Comparison of ENCODE assay signal across 25 cellular contexts in genomic region chr19:8835877-8836276, GRCh38. TPM values are rescaled to one million over a fixed set of nuclear protein-coding genes. Genes with fewer than 3 reads are reported as not detected.
DNase-seq lines count a peak whose midpoint lies in the region; ATAC-seq, FAIRE-seq and TF ChIP-seq lines count a peak whose summit lies in the region.
"Had no signal": no experiment of that assay in that cellular context is flagged by ENCODE, and none has a peak within 500 bp of the region (broad histone marks: within the 10 kb centered on the region; RNA-seq: fewer than 3 reads in every experiment).

No MANE protein-coding gene starts in this region.

- intact Hi-C loops in HCT116 (cut with micrococcal nuclease) = loop anchor here (10.0 kb wide), 2 partner anchors 149 to 179 kb away; partner anchors contain the start of gene MUC16
- intact Hi-C loops in K562 (cut with micrococcal nuclease) = no loop called here

- H3K4me3 ChIP-seq in HCT116 (replicated peaks in 1 of 2; ENCODE audit: low read depth in 1 of 2, low read length in 2 of 2) (no peak overlapping the region), K562 (no peak overlapping the region)
- H3K4me3 ChIP-seq: GM23248 had no signal

- H3K4me1 ChIP-seq in HCT116 (ENCODE audit: control insufficient read depth in 1 of 2, insufficient read depth in 2 of 2, low read length in 2 of 2) = peaks cover 5 to 19% of the 10 kb centered on the region in 2 experiments; a peak in 2 of 4 replicates
- peaks cover 10% of the 10 kb centered on the region in 2 experiments; a peak in 3 of 5 replicates for H3K4me1 ChIP-seq in K562 (replicated peaks in 1 of 2; ENCODE audit: control insufficient read depth in 2 of 2, insufficient read depth in 2 of 2, low read length in 2 of 2)
- H3K4me1 ChIP-seq: BE2C, Caco-2 had no signal

- DNase-seq in HCT116 (ENCODE audit: low read depth, low spot score) (no peak), KBM-7 (peak; percentile 26), MV-4-11 (lab: John Stamatoyannopoulos, UW) (peak; percentile 54), K562 (ENCODE audit: extremely low read depth in 1 of 4, low spot score in 3 of 4) (no peak), COLO668 (lab: John Stamatoyannopoulos, UW; ENCODE audit: unreplicated experiment) (no peak), NCI-H1048 (lab: John Stamatoyannopoulos, UW) (no peak), putamen (ENCODE audit: low spot score) (no peak)
- DNase-seq: ACHN; BE2C; C1 segment of cervical spinal cord; Caco-2; CD4-positive, CD25-positive, alpha-beta regulatory T cell; CD8-positive, alpha-beta memory T cell; DMS79; GDM1; GM23248; HCEC 1CT; HFFc6 had no signal

- RAD21 ChIA-PET in HCT116 (lab: Charles Lee; ENCODE audit: low non-redundant PET in 1 of 2, low total read pairs in 2 of 2, uncharacterized antibody in 2 of 2, unreplicated experiment in 2 of 2) = no interaction called here

- 18% methylated on average over 3 of the region's 3 CpGs for WGBS in K562 (ENCODE audit: insufficient coverage, low coverage, missing lambda C conversion rate)

- H3K4me2 ChIP-seq in HCT116 (ENCODE audit: low read length) (no peak overlapping the region), K562 (ENCODE audit: insufficient read depth, low read length) (no peak overlapping the region)

- H3K9ac ChIP-seq in HCT116 (ENCODE audit: low read length) (no peak overlapping the region), K562 (ENCODE audit: insufficient read depth in 1 of 2, low read depth in 2 of 2, low read length in 2 of 2) (no peak overlapping the region)
- H3K9ac ChIP-seq: GM23248 had no signal

- TF ChIP-seq EP300 in K562 (IDR thresholded peaks at IDR 0.05; ENCODE audit: low read length) = no peak

- H3K27ac ChIP-seq in HCT116 (ENCODE audit: low read depth, low read length) (no peak overlapping the region), K562 (ENCODE audit: extremely low read depth, low read depth, low read length) (no peak overlapping the region)
- H3K27ac ChIP-seq: GM23248 had no signal

- FAIRE-seq in K562 (lab: Jason Lieb, UNC) = no peak
- FAIRE-seq: D721Med, GM12892, GM18507, H54, HTR-8/SVneo had no signal

- no TSS peak for BruUV-seq in HCT116 (replicated peaks; lab: Mats Ljungman, UMichigan)
- BruUV-seq in K562 (replicated peaks; lab: Mats Ljungman, UMichigan) = no TSS peak

- H3K9me2 ChIP-seq in HCT116 (ENCODE audit: insufficient read depth) = no peaks in the 10 kb centered on the region

- H3K27me3 ChIP-seq in HCT116 (ENCODE audit: insufficient read depth, low read length) (no peaks in the 10 kb centered on the region), K562 (ENCODE audit: control insufficient read depth in 2 of 2, insufficient read depth in 2 of 2, low read length in 2 of 2) (peaks cover 0 to 9% of the 10 kb centered on the region in 2 experiments; a peak in 3 of 5 replicates)
- H3K27me3 ChIP-seq: BE2C had no signal

- no peaks in the 10 kb centered on the region for H3K36me3 ChIP-seq in HCT116 (ENCODE audit: control insufficient read depth in 1 of 2, insufficient read depth in 2 of 2, low read length in 2 of 2)
- no peaks in the 10 kb centered on the region for H3K36me3 ChIP-seq in K562 (ENCODE audit: control insufficient read depth, insufficient read depth, low read length)
- H3K36me3 ChIP-seq: BE2C had no signal

- H3K9me1 ChIP-seq in K562 (ENCODE audit: control insufficient read depth, insufficient read depth, low read length) = no peaks in the 10 kb centered on the region

- H4K20me1 ChIP-seq in HCT116 (ENCODE audit: insufficient read depth) = no peaks in the 10 kb centered on the region
- H4K20me1 ChIP-seq in K562 (replicated peaks; ENCODE audit: control insufficient read depth, insufficient read depth, low read length) = no peaks in the 10 kb centered on the region

- TF ChIP-seq CTCF in HCT116 (IDR thresholded peaks at IDR 0.05 in 2 of 3, conservative IDR thresholded peaks at IDR 0.05 in 1 of 3; ENCODE audit: borderline replicate concordance in 1 of 3, insufficient read depth in 1 of 3, low read depth in 2 of 3, low read length in 2 of 3) (no peak), K562 (IDR thresholded peaks at IDR 0.05 in 2 of 3, conservative IDR thresholded peaks at IDR 0.05 in 1 of 3; ENCODE audit: insufficient read depth in 2 of 3, low read depth in 1 of 3, low read length in 3 of 3) (no peak)

- H2AFZ ChIP-seq in HCT116 (ENCODE audit: low read depth, low read length, poor library complexity, severe bottlenecking) (no peak overlapping the region), K562 (ENCODE audit: low read depth, low read length) (no peak overlapping the region)
- H2AFZ ChIP-seq: GM23248 had no signal

- in situ Hi-C loops in KBM-7 (cut with MboI; ENCODE audit: low pct_unique_long_range_greater_than_20kb, low sequenced_read_pairs) (no loop called here), K562 (cut with MboI) (no loop called here)

- TF ChIP-seq RAD21 in HCT116 (IDR thresholded peaks at IDR 0.05; ENCODE audit: low read depth) = no peak
- no peak for TF ChIP-seq RAD21 in K562 (CRISPR knock-in tag; conservative IDR thresholded peaks at IDR 0.05 in 1 of 2, IDR thresholded peaks at IDR 0.05 in 1 of 2)

- no peaks in the 10 kb centered on the region for H3K9me3 ChIP-seq in HCT116 (ENCODE audit: control insufficient read depth in 1 of 2, insufficient read depth in 1 of 2, low read depth in 1 of 2, low read length in 2 of 2)
- no peaks in the 10 kb centered on the region for H3K9me3 ChIP-seq in K562 (replicated peaks; ENCODE audit: control insufficient read depth, insufficient read depth, low read depth, low read length)
- H3K9me3 ChIP-seq: BE2C had no signal

- no peak for TF ChIP-seq POLR2A in HCT116 (IDR thresholded peaks at IDR 0.05; ENCODE audit: borderline replicate concordance, extremely low read depth, insufficient read depth, insufficient read length)
- TF ChIP-seq POLR2A in K562 (conservative IDR thresholded peaks at IDR 0.05) = no peak

- CTCF ChIA-PET in HCT116 (lab: Charles Lee) (no interaction called here), K562 (lab: Yijun Ruan, JAX; ENCODE audit: low intra/inter-chr PET ratio) (no interaction called here)

- ATAC-seq in HCT116 (no peak), K562 (no peak)

- POLR2A ChIA-PET in HCT116 (lab: Charles Lee) = no interaction called here
- POLR2A ChIA-PET in K562 (lab: Yijun Ruan, JAX) = no interaction called here

- no peaks in the 10 kb centered on the region for H3K79me2 ChIP-seq in HCT116 (ENCODE audit: insufficient read depth, low read length)
- no peaks in the 10 kb centered on the region for H3K79me2 ChIP-seq in K562 (ENCODE audit: control insufficient read depth, insufficient read depth, low read length)

TF ChIP-seq in HCT116, 20 proteins besides CTCF, POLR2A, EP300 and RAD21 (continues in another document):
- TF ChIP-seq CEBPB (IDR thresholded peaks at IDR 0.05; ENCODE audit: low read depth) = peak; percentile 24; the same call in 1 of the 2 replicates

TF ChIP-seq in K562, 482 proteins besides CTCF, POLR2A, EP300 and RAD21 (continues in another document):
- no peak for TF ChIP-seq SAFB (IDR thresholded peaks at IDR 0.05; ENCODE audit: borderline replicate concordance, low read depth, low read length)
- peak; percentile 92 for TF ChIP-seq CEBPB (tag; IDR thresholded peaks at IDR 0.05)
- TF ChIP-seq CEBPG (CRISPR knock-in tag; IDR thresholded peaks at IDR 0.05) = no peak
- TF ChIP-seq CEBPG (tag; conservative IDR thresholded peaks at IDR 0.05 in 1 of 2, IDR thresholded peaks at IDR 0.05 in 1 of 2) = peak; percentile 82 to 97

RNA-seq across cellular contexts. Expression of gene MBD3L1, which starts 3.7 kb away (rescaled TPM):
- total RNA-seq in HCT116 (2021; ENCODE audit: unreplicated experiment) (not detected), K562 (2014; rRNA removed) (not detected in 2 replicates), K562 (2014; rRNA removed; fragmentation: Illumina TruSeq; extraction: Trizol) (not detected in 2 replicates), K562 (2015; rRNA removed; fragmentation: Illumina TruSeq; extraction: Trizol) (not detected in 2 replicates), K562 (2021) (not detected in 2 replicates)
- not detected in 2 replicates for polyA plus RNA-seq in HCT116 (2012)
- total RNA-seq in K562 (2011; cell fraction: chromatin; rRNA removed; ENCODE audit: low replicate concordance) = not detected in 2 replicates
- total RNA-seq in K562 (2011; cell fraction: nucleolus; rRNA removed) = not detected in 2 replicates
- total RNA-seq in K562 (2011; cell fraction: nucleoplasm; rRNA removed) = not detected in 2 replicates
- polyA plus RNA-seq in K562 (2011; rRNA removed) (not detected in 2 replicates), K562 (2014; fragmentation: Illumina TruSeq; extraction: Trizol) (not detected in 2 replicates), K562 (2014; fragmentation: Nextera tagmentation; extraction: Ambion mirVana) (not detected), K562 (2014; rRNA removed) (not detected in 2 replicates)
- not detected in 2 replicates for polyA plus RNA-seq in K562 (2011; cell fraction: cytosol; rRNA removed)
- polyA plus RNA-seq in K562 (2011; cell fraction: nucleus; rRNA removed) = not detected in 2 replicates
- polyA plus RNA-seq in K562 (2012) = not detected in 2 replicates
- polyA minus RNA-seq in K562 (2011; rRNA and poly(A)+ RNA removed) = not detected in 2 replicates
- polyA minus RNA-seq in K562 (2011; cell fraction: cytosol; rRNA and poly(A)+ RNA removed) = not detected in 2 replicates
- not detected in 2 replicates for polyA minus RNA-seq in K562 (2011; cell fraction: nucleus; rRNA and poly(A)+ RNA removed)
- total RNA-seq: A172; Caco-2; CD4-positive, CD25-positive, alpha-beta regulatory T cell; CD8-positive, alpha-beta memory T cell; Daoy; GM23248; HFFc6 had no signal
- polyA plus RNA-seq: CD4-positive, CD25-positive, alpha-beta regulatory T cell; CD8-positive, alpha-beta memory T cell; GM23248 had no signal

RNA-seq across cellular contexts. Expression of gene ZNF558, which starts 3.8 kb away (rescaled TPM):
- total RNA-seq in HCT116 (2021; ENCODE audit: unreplicated experiment) = 34.2 TPM
- polyA plus RNA-seq in HCT116 (2012) = 21.8 and 26.9 TPM in 2 replicates
- total RNA-seq in K562 (2011; cell fraction: chromatin; rRNA removed; ENCODE audit: low replicate concordance) = 67.2 and 73.0 TPM in 2 replicates
- 48.5 and 58.3 TPM in 2 replicates for total RNA-seq in K562 (2011; cell fraction: nucleolus; rRNA removed)
- total RNA-seq in K562 (2011; cell fraction: nucleoplasm; rRNA removed) = 50.6 and 56.5 TPM in 2 replicates
- 17.1 and 20.0 TPM in 2 replicates for total RNA-seq in K562 (2014; rRNA removed)
- total RNA-seq in K562 (2014; rRNA removed; fragmentation: Illumina TruSeq; extraction: Trizol) = 21.4 and 22.9 TPM in 2 replicates
- total RNA-seq in K562 (2015; rRNA removed; fragmentation: Illumina TruSeq; extraction: Trizol) = 16.7 and 17.6 TPM in 2 replicates
- 22.9 and 24.0 TPM in 2 replicates for total RNA-seq in K562 (2021)
- polyA plus RNA-seq in K562 (2011; rRNA removed) = 41.8 and 47.6 TPM in 2 replicates
- polyA plus RNA-seq in K562 (2011; cell fraction: cytosol; rRNA removed) = 19.0 and 19.7 TPM in 2 replicates
- polyA plus RNA-seq in K562 (2011; cell fraction: nucleus; rRNA removed) = 121 and 135 TPM in 2 replicates
- polyA plus RNA-seq in K562 (2012) = 13.5 and 26.1 TPM in 2 replicates
- polyA plus RNA-seq in K562 (2014; fragmentation: Illumina TruSeq; extraction: Trizol) = 21.2 and 21.8 TPM in 2 replicates
- polyA plus RNA-seq in K562 (2014; fragmentation: Nextera tagmentation; extraction: Ambion mirVana) = 1 to 10 TPM; 5.4 to 5.5 TPM
- 20.3 and 21.2 TPM in 2 replicates for polyA plus RNA-seq in K562 (2014; rRNA removed)
- 33.3 and 42.2 TPM in 2 replicates for polyA minus RNA-seq in K562 (2011; rRNA and poly(A)+ RNA removed)
- 23.2 and 25.2 TPM in 2 replicates for polyA minus RNA-seq in K562 (2011; cell fraction: cytosol; rRNA and poly(A)+ RNA removed)
- polyA minus RNA-seq in K562 (2011; cell fraction: nucleus; rRNA and poly(A)+ RNA removed) = 57.2 and 68.4 TPM in 2 replicates

Comparison
In these comparisons a context has a peak if more than half of its experiments do, and no peak if none do; other contexts are left out.
1. DNase-seq: peak in KBM-7 (single experiment) and MV-4-11 (single experiment); none in HCT116 (single experiment), K562 (0 of 4), COLO668 (single experiment), NCI-H1048 (single experiment) and putamen (single experiment).
2. Of the 22 proteins assayed by ChIP-seq in both K562 and HCT116: peak only in K562: none; only in HCT116: none; in both: CEBPB; in neither: 21.